26 cellular contexts compared by ENCODE assay signal in genomic region chr11:62044639-62045121, GRCh38.
A peak's percentile ranks its signal among the peaks of the same experiment; 100 is the strongest.
DNase-seq lines count a peak whose midpoint lies in the region; ATAC-seq, FAIRE-seq and TF ChIP-seq lines count a peak whose summit lies in the region.
"Had no signal": no experiment of that assay in that cellular context is flagged by ENCODE, and none has a peak within 500 bp of the region (broad histone marks: within the 10 kb centered on the region; RNA-seq: fewer than 3 reads in every experiment).

No MANE protein-coding gene starts in this region.

- H3K9me3 ChIP-seq in HepG2 (ENCODE audit: low read length) (no peaks in the 10 kb centered on the region), right lobe of liver (no peaks in the 10 kb centered on the region), keratinocyte (ENCODE audit: control insufficient read depth, low read depth, low read length) (no peaks in the 10 kb centered on the region)
- H3K9me3 ChIP-seq: lower lobe of right lung, thyroid gland had no signal

- CTCF ChIA-PET in HepG2 (lab: Yijun Ruan, JAX; ENCODE audit: low intra/inter-chr PET ratio, low total read pairs) (no interaction called here), MCF 10A (lab: Yijun Ruan, JAX) (interaction anchor here (0.6 to 1.8 kb wide), 5 partner anchors 20 to 249 kb away, joined by 3 to 9 read pairs (median 4); no protein-coding TSS in a partner anchor)

- 67% methylated on average over 8 of the region's 8 CpGs for WGBS in HepG2 (ENCODE audit: low lambda C conversion rate)
- 90% methylated on average over 7 of the region's 8 CpGs for WGBS in right lobe of liver (ENCODE audit: insufficient coverage, low coverage, low lambda C conversion rate, missing lambda C conversion rate)

- H3K9me3 Mint-ChIP-seq in MCF 10A (ENCODE audit: unreplicated experiment): no peaks in the 10 kb centered on the region
- H3K9me3 Mint-ChIP-seq: activated naive CD4-positive, alpha-beta T cell treated with anti-CD3 and anti-CD28 coated beads for 36 hours; activated T-cell treated with anti-CD3 and anti-CD28 coated beads, Interleukin-2, amount 50 U/mL, for 72 hours; IgD-negative memory B cell; stimulated activated naive CD8-positive, alpha-beta T cell treated with anti-CD3 and anti-CD28 coated beads, Interleukin-15, Interleukin-2, amounts not matched to agents 100 ng/mL and 50 ng/mL, for 24 hours; T-cell had no signal

- peaks cover 46% of the 10 kb centered on the region for H3K4me1 ChIP-seq in HepG2 (ENCODE audit: insufficient read depth, low read length)
- no peaks in the 10 kb centered on the region for H3K4me1 ChIP-seq in right lobe of liver
- peaks cover 45% of the 10 kb centered on the region for H3K4me1 ChIP-seq in keratinocyte (ENCODE audit: control insufficient read depth, extremely low read depth, insufficient read depth, low read length)
- H3K4me1 ChIP-seq: lower lobe of right lung had no signal

- TF ChIP-seq RAD21 in HepG2 (CRISPR knock-in tag; IDR thresholded peaks at IDR 0.05): no peak

- no peaks in the 10 kb centered on the region for H3K9me1 ChIP-seq in keratinocyte (ENCODE audit: control insufficient read depth, extremely low read depth, insufficient read depth, low read length)

- H3K4me1 Mint-ChIP-seq in MCF 10A (ENCODE audit: insufficient read depth, unreplicated experiment): peaks cover 45% of the 10 kb centered on the region

- dilution Hi-C loops in keratinocyte (cut with MboI; ENCODE audit: extremely low pct_ligation_motif_present, low sequenced_read_pairs): no loop called here

- H3K79me2 ChIP-seq in HepG2 (ENCODE audit: insufficient read depth, low read length): no peaks in the 10 kb centered on the region
- no peaks in the 10 kb centered on the region for H3K79me2 ChIP-seq in keratinocyte (ENCODE audit: control insufficient read depth, insufficient read depth, low read length)

- TF ChIP-seq POLR2A in HepG2 (IDR thresholded peaks at IDR 0.05; ENCODE audit: insufficient read depth in 1 of 2, low read depth in 2 of 2, low read length in 2 of 2): no peak
- TF ChIP-seq POLR2A in right lobe of liver (IDR thresholded peaks at IDR 0.05): no peak

- H3K27me3 ChIP-seq in HepG2 (ENCODE audit: control insufficient read depth in 1 of 2, insufficient read depth in 2 of 2, low read length in 2 of 2) (peaks cover 3 to 9% of the 10 kb centered on the region in 2 experiments; a peak in 4 of 5 replicates), right lobe of liver (no peaks in the 10 kb centered on the region), keratinocyte (ENCODE audit: control insufficient read depth, extremely low read depth, insufficient read depth, low read length) (no peaks in the 10 kb centered on the region)
- H3K27me3 ChIP-seq: thyroid gland had no signal

- no TSS peak for BruUV-seq in HepG2 (replicated peaks; lab: Mats Ljungman, UMichigan)
- no TSS peak for BruUV-seq in MCF 10A (replicated peaks; lab: Mats Ljungman, UMichigan)

- POLR2A ChIA-PET in HepG2 (lab: Yijun Ruan, JAX): no interaction called here
- POLR2A ChIA-PET in MCF 10A (lab: Yijun Ruan, JAX): interaction anchor here (0.7 to 36.1 kb wide), 11 partner anchors 8 to 510 kb away, joined by 3 to 1703 read pairs (median 4); partner anchors contain the start of gene FTH1

- H3K4me2 ChIP-seq in HepG2 (ENCODE audit: low read depth, low read length): no peak overlapping the region
- H3K4me2 ChIP-seq in keratinocyte (ENCODE audit: control insufficient read depth, extremely low read depth, insufficient read depth, low read depth, low read length): peak overlapping the region; percentile 57

- no peak for ATAC-seq in HepG2
- no peak for ATAC-seq in right lobe of liver
- ATAC-seq: activated T-cell treated with anti-CD3 and anti-CD28 coated beads, Interleukin-2, amount 50 U/mL, for 72 hours; lower lobe of right lung; T-cell had no signal

- H2AFZ ChIP-seq in HepG2 (ENCODE audit: low read length) (no peak overlapping the region), keratinocyte (ENCODE audit: control insufficient read depth, low read length) (no peak overlapping the region)

- no peak overlapping the region for H3K27ac ChIP-seq in HepG2 (ENCODE audit: extremely low read length, insufficient read depth, low read length)
- no peak overlapping the region for H3K27ac ChIP-seq in right lobe of liver
- peak overlapping the region; percentile 78 for H3K27ac ChIP-seq in keratinocyte (ENCODE audit: control insufficient read depth, insufficient read depth, low read length)
- H3K27ac ChIP-seq: 22Rv1, lower lobe of right lung, thyroid gland had no signal

- DNase-seq in HepG2 (ENCODE audit: low spot score) (no peak), right lobe of liver (no peak), MCF 10A (ENCODE audit: unreplicated experiment) (peak; percentile 78), keratinocyte (ENCODE audit: low read depth, low spot score) (no peak), NCI-H82 (lab: John Stamatoyannopoulos, UW) (no peak), cardiac septum (ENCODE audit: low spot score) (no peak), NK-92 (lab: John Stamatoyannopoulos, UW; ENCODE audit: unreplicated experiment) (no peak)
- no peak for DNase-seq in stimulated activated CD4-positive, alpha-beta T cell treated with anti-CD3 and anti-CD28 coated beads, Interleukin-2, amount 100 ng/mL, for 48 hours
- DNase-seq: activated CD4-positive, alpha-beta T cell treated with anti-CD3 and anti-CD28 coated beads for 48 hours; activated naive CD4-positive, alpha-beta T cell treated with anti-CD3 and anti-CD28 coated beads for 36 hours; activated T-cell treated with anti-CD3 and anti-CD28 coated beads, Interleukin-2, amount 50 U/mL, for 72 hours; amygdala; COR-L47; GOT3; hippocampal formation; lower lobe of right lung; NCI-H146; NCI-H2171 treated with DMSO at 0.1 percent for 48 hours; NCI-H748 treated with DMSO at 0.1 percent for 48 hours; occipital lobe; stimulated activated CD4-positive, alpha-beta T cell treated with anti-CD3 and anti-CD28 coated beads, Interleukin-4, amount 100 ng/mL, for 4 hours; T-cell had no signal

- TF ChIP-seq CTCF in HepG2 (CRISPR knock-in tag; IDR thresholded peaks at IDR 0.05): no peak
- TF ChIP-seq CTCF in right lobe of liver (IDR thresholded peaks at IDR 0.05): no peak
- TF ChIP-seq CTCF in MCF 10A (IDR thresholded peaks at IDR 0.05; ENCODE audit: unreplicated experiment): no peak
- no peak for TF ChIP-seq CTCF in keratinocyte (optimal IDR thresholded peaks at IDR 0.05 in 1 of 3, IDR thresholded peaks at IDR 0.05 in 1 of 3, conservative IDR thresholded peaks at IDR 0.05 in 1 of 3; ENCODE audit: extremely low read depth in 1 of 3, insufficient read depth in 2 of 3, low read length in 3 of 3)

- peaks cover 6% of the 10 kb centered on the region for H3K36me3 Mint-ChIP-seq in MCF 10A (ENCODE audit: insufficient read depth, unreplicated experiment)
- H3K36me3 Mint-ChIP-seq: T-cell had no signal

- H3K4me3 Mint-ChIP-seq in MCF 10A (ENCODE audit: unreplicated experiment): peak overlapping the region; percentile 28
- H3K4me3 Mint-ChIP-seq: activated naive CD4-positive, alpha-beta T cell treated with anti-CD3 and anti-CD28 coated beads for 36 hours; activated T-cell treated with anti-CD3 and anti-CD28 coated beads, Interleukin-2, amount 50 U/mL, for 72 hours; stimulated activated naive CD8-positive, alpha-beta T cell treated with anti-CD3 and anti-CD28 coated beads, Interleukin-15, Interleukin-2, amounts not matched to agents 100 ng/mL and 50 ng/mL, for 24 hours; T-cell had no signal

- in situ Hi-C loops in HepG2 (cut with HindIII; ENCODE audit: extremely low pct_ligation_motif_present, low pct_unique_long_range_greater_than_20kb): no loop called here

- FAIRE-seq in HepG2 (lab: Jason Lieb, UNC): no peak
- FAIRE-seq in keratinocyte (lab: Jason Lieb, UNC): no peak

- TF ChIP-seq EP300 in HepG2 (IDR thresholded peaks at IDR 0.05; ENCODE audit: low read depth in 2 of 2, low read length in 2 of 2) (no peak), HepG2 (CRISPR knock-in tag; IDR thresholded peaks at IDR 0.05; ENCODE audit: borderline replicate concordance) (no peak)

- H4K20me1 ChIP-seq in HepG2 (ENCODE audit: insufficient read depth, low read length) (no peaks in the 10 kb centered on the region), keratinocyte (ENCODE audit: control insufficient read depth, extremely low read depth, insufficient read depth, low read length) (no peaks in the 10 kb centered on the region)

- intact Hi-C loops in HepG2 (cut with micrococcal nuclease; ENCODE audit: unreplicated experiment): no loop called here
- intact Hi-C loops in right lobe of liver (cut with DNase I): no loop called here
- intact Hi-C loops in MCF 10A (cut with micrococcal nuclease): loop anchor here (1.0 to 2.0 kb wide), 2 partner anchors 20 to 77 kb away; partner anchors contain the start of gene FTH1
- intact Hi-C loops in cardiac septum (cut with DNase I): no loop called here

- peak overlapping the region; percentile 95 for H3K27ac Mint-ChIP-seq in MCF 10A (ENCODE audit: low read depth, unreplicated experiment)
- H3K27ac Mint-ChIP-seq: activated naive CD4-positive, alpha-beta T cell treated with anti-CD3 and anti-CD28 coated beads for 36 hours; stimulated activated naive CD8-positive, alpha-beta T cell treated with anti-CD3 and anti-CD28 coated beads, Interleukin-15, Interleukin-2, amounts not matched to agents 100 ng/mL and 50 ng/mL, for 24 hours; T-cell had no signal

- H3K27me3 Mint-ChIP-seq in MCF 10A (ENCODE audit: insufficient read depth, unreplicated experiment): no peaks in the 10 kb centered on the region

- H3K4me3 ChIP-seq in HepG2 (replicated peaks in 1 of 3; ENCODE audit: insufficient read depth in 1 of 3, low read depth in 2 of 3, low read length in 3 of 3) (no peak overlapping the region), right lobe of liver (no peak overlapping the region), keratinocyte (ENCODE audit: control insufficient read depth in 2 of 3, extremely low read depth in 1 of 3, insufficient read depth in 2 of 3, low read depth in 1 of 3, low read length in 3 of 3) (no peak overlapping the region)
- H3K4me3 ChIP-seq: lower lobe of right lung, thyroid gland had no signal

- H3K36me3 ChIP-seq in HepG2 (replicated peaks in 1 of 2; ENCODE audit: control insufficient read depth in 1 of 2, insufficient read depth in 2 of 2, low read length in 2 of 2) (no peaks in the 10 kb centered on the region), right lobe of liver (no peaks in the 10 kb centered on the region), keratinocyte (ENCODE audit: control insufficient read depth in 2 of 2, extremely low read depth in 1 of 2, insufficient read depth in 2 of 2, low read length in 2 of 2) (no peaks in the 10 kb centered on the region)
- H3K36me3 ChIP-seq: lower lobe of right lung, thyroid gland had no signal

- H3K9ac ChIP-seq in HepG2 (ENCODE audit: insufficient read depth, low read depth, low read length) (no peak overlapping the region), keratinocyte (ENCODE audit: control insufficient read depth, extremely low read depth, insufficient read depth, low read length) (peak overlapping the region; percentile 8)
